In the genomic region with DNA sequence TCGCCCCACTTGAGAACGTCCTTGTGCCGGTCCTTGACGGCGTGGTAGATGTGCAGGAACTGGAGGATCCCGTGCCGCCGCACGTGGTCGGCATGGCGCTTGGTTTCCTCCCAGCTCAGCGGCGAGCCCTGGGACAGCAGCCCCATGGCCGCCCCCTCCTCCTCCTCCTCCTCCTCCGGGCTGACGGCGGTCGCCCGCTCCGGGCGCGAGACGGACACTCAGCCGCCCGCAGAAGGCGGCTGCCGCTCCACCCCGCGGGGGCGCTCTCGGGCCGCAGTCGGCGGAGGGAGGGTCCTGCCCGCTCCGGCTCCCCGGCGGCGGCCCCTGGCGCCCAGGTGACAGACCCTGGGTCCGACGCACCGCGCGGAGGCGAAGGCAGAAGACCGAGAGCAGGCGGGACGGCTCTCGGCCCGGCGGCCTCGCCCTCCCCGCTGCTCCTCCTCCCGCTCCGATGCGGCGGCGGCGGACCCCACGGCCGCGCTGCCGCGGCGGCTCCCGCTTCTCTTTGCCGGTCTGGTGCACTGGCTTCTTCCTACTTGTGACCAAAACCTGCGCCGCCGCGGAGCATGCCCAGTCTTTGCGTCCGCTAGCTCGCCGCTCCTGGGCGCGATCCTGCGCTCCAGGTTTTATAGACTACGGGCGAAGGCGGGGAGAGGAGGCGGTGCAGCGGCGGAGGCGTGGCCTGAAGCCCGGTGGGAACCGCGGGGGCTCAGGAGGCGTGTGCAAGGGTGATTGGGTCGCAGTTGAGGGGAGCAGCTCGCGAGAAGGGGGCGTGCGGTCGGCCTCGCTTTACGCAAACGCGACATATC, we compare ENCODE assay signal across 8 cellular contexts. TPM values are rescaled to one million over a fixed set of nuclear protein-coding genes. Genes with fewer than 3 reads are reported as not detected.
DNase-seq lines count a peak whose midpoint lies in the region; TF ChIP-seq lines count a peak whose summit lies in the region.

GCLC (minus strand) TSS at position 602 of the 809 bp plus-strand sequence; CDS start at position 146, 456 bp downstream.

- H3K4me3 Mint-ChIP-seq in H9: peak within 1 kb of the TSS; percentile 90 to 97

- no peak within 1 kb of the TSS for H2BK120ac ChIP-seq in H9 (ENCODE audit: low read depth, low read length, poor library complexity, severe bottlenecking)
- H2BK120ac ChIP-seq in neuronal stem cell (ENCODE audit: low read depth, low read length): peak within 1 kb of the TSS; percentile 43

- H2BK15ac ChIP-seq in H9 (ENCODE audit: low read depth, low read length): no peak within 1 kb of the TSS
- H2BK15ac ChIP-seq in neuronal stem cell (ENCODE audit: low read length): peak within 1 kb of the TSS; percentile 35

- no peak within 1 kb of the TSS for H2BK5ac ChIP-seq in H9 (ENCODE audit: insufficient read length, low read length)
- no peak within 1 kb of the TSS for H2BK5ac ChIP-seq in neuronal stem cell (ENCODE audit: low read length)

- peak within 1 kb of the TSS; percentile 98 for H3K14ac ChIP-seq in H9 (ENCODE audit: insufficient read depth, low read length)
- H3K14ac ChIP-seq in neuronal stem cell (ENCODE audit: low read length): peak within 1 kb of the TSS; percentile 98

- H3K27me3 Mint-ChIP-seq in H9 (ENCODE audit: low read depth): peaks cover 29% of the 10 kb centered on the region

- H2BK20ac ChIP-seq in H9 (ENCODE audit: low read depth, low read length, poor library complexity, severe bottlenecking): no peak within 1 kb of the TSS

- peak within 1 kb of the TSS; percentile 97 for H3K4me2 ChIP-seq in H9 (ENCODE audit: insufficient read depth, insufficient read length, low read length)
- H3K4me2 ChIP-seq in neuronal stem cell (ENCODE audit: insufficient read depth, low read length, poor library complexity, severe bottlenecking): peak within 1 kb of the TSS; percentile 70

- no peak within 1 kb of the TSS for H3K56ac ChIP-seq in H9 (ENCODE audit: insufficient read length, low read depth, low read length)

- H3K9me3 Mint-ChIP-seq in H9: no peaks in the 10 kb centered on the region; a peak in 1 of 5 replicates

- H3K9me3 ChIP-seq in H9 (ENCODE audit: control insufficient read depth, low read depth, low read length) (no peaks in the 10 kb centered on the region), MG63 (no peaks in the 10 kb centered on the region), neuronal stem cell (replicated peaks in 1 of 2; ENCODE audit: control insufficient read depth in 2 of 2, insufficient read depth in 1 of 2, low read depth in 1 of 2, low read length in 2 of 2) (peaks cover 0 to 7% of the 10 kb centered on the region in 2 donors)

- H3K79me1 ChIP-seq in H9 (ENCODE audit: insufficient read depth, low read depth, low read length, poor library complexity, severe bottlenecking) (no peaks in the 10 kb centered on the region), neuronal stem cell (ENCODE audit: low read depth, low read length) (peaks cover 3% of the 10 kb centered on the region)

- peaks cover 15% of the 10 kb centered on the region; the same call in 1 of the 2 replicates for H3K79me2 ChIP-seq in H9 (ENCODE audit: insufficient read depth, low read length)

- H3K27me3 ChIP-seq in H9 (ENCODE audit: insufficient read depth, low read length): peaks cover 4% of the 10 kb centered on the region; the same call in 1 of the 2 replicates
- H3K27me3 ChIP-seq in MG63: no peaks in the 10 kb centered on the region
- H3K27me3 ChIP-seq in neuronal stem cell (ENCODE audit: control insufficient read depth in 3 of 3, insufficient read depth in 3 of 3, low read depth in 1 of 3, low read length in 3 of 3): peaks cover 0 to 19% (median 13%) of the 10 kb centered on the region in 3 experiments

- no peak within 1 kb of the TSS for H3K4ac ChIP-seq in H9 (ENCODE audit: low read depth, low read length)
- H3K4ac ChIP-seq in neuronal stem cell (ENCODE audit: low read length): no peak within 1 kb of the TSS

- peak within 1 kb of the TSS; percentile 75 for H3K9ac ChIP-seq in H9 (ENCODE audit: extremely low read depth, insufficient read length, low read length)
- H3K9ac ChIP-seq in neuronal stem cell (ENCODE audit: low read depth, low read length, poor library complexity): peak within 1 kb of the TSS; percentile 98

- H4K91ac ChIP-seq in H9 (ENCODE audit: insufficient read length, low read depth, low read length) (no peak within 1 kb of the TSS), neuronal stem cell (ENCODE audit: low read depth, low read length, poor library complexity) (no peak within 1 kb of the TSS)

- no peak within 1 kb of the TSS for H3T11ph ChIP-seq in H9 (ENCODE audit: low read length)

- H3K23me2 ChIP-seq in H9 (ENCODE audit: insufficient read length, low read depth, low read length, poor library complexity, severe bottlenecking): peaks cover 10% of the 10 kb centered on the region

- DNase-seq in GDM1 (lab: John Stamatoyannopoulos, UW): peak; percentile 94
- peak; percentile 95 for DNase-seq in H9
- DNase-seq in MG63: peak; percentile 89
- peak; percentile 92 for DNase-seq in SIG-M5 treated with dmso at 0.1 percent for 504 hours (lab: John Stamatoyannopoulos, UW; ENCODE audit: unreplicated experiment)
- DNase-seq in activated gamma-delta T cell treated with anti-CD3 and anti-CD28 coated beads, Interleukin-2, amount 50 U/mL, for 16 hours (ENCODE audit: low read depth): peak; percentile 82
- DNase-seq in foreskin melanocyte: peak; percentile 89
- DNase-seq in neuronal stem cell (ENCODE audit: low spot score): peak; percentile 96

- peaks cover 45 to 52% of the 10 kb centered on the region in 2 experiments for H3K4me1 Mint-ChIP-seq in H9

- peak within 1 kb of the TSS; percentile 66 for H3K4me3 ChIP-seq in MG63
- peak within 1 kb of the TSS; percentile 71 to 95 for H3K4me3 ChIP-seq in neuronal stem cell (ENCODE audit: low read length in 2 of 2)

- no peak within 1 kb of the TSS for H2AK5ac ChIP-seq in H9 (ENCODE audit: insufficient read length, low read length)
- H2AK5ac ChIP-seq in neuronal stem cell (ENCODE audit: low read depth, low read length): no peak within 1 kb of the TSS

- H2AFZ ChIP-seq in H9 (ENCODE audit: low read length) (no peak within 1 kb of the TSS), neuronal stem cell (ENCODE audit: low read length) (peak within 1 kb of the TSS; percentile 98)

- peaks cover 0 to 10% (median 9%) of the 10 kb centered on the region in 3 experiments for H3K36me3 Mint-ChIP-seq in H9 (ENCODE audit: insufficient read depth in 1 of 3, low read depth in 3 of 3)

- no peak within 1 kb of the TSS for H3K27ac ChIP-seq in H9 (ENCODE audit: insufficient read length, low read depth, low read length)
- peak within 1 kb of the TSS; percentile 94 for H3K27ac ChIP-seq in neuronal stem cell (replicated peaks; ENCODE audit: low read length)

- no CpG with 5 or more reads among the region's 100 CpGs for WGBS in H9 (ENCODE audit: extremely low coverage, insufficient read length, low lambda C conversion rate)
- no CpG with 5 or more reads among the region's 100 CpGs for WGBS in neuronal stem cell (ENCODE audit: extremely low coverage in 2 of 2, insufficient read length in 2 of 2, insufficient replicate concordance in 1 of 2), 2 donors

- H4K20me1 ChIP-seq in H9 (ENCODE audit: control insufficient read depth, insufficient read depth, insufficient read length): no peaks in the 10 kb centered on the region

- H3K27ac Mint-ChIP-seq in H9: peak within 1 kb of the TSS; percentile 85 to 98 (median 94)

- H3K4me1 ChIP-seq in H9 (ENCODE audit: insufficient read depth, low read length) (peaks cover 2% of the 10 kb centered on the region; the same call in 1 of the 2 replicates), neuronal stem cell (ENCODE audit: control insufficient read depth in 2 of 2, insufficient read depth in 1 of 2, low read depth in 1 of 2, low read length in 2 of 2) (peaks cover 4 to 12% of the 10 kb centered on the region in 2 donors)

- TF ChIP-seq CTCF in H9 (conservative IDR thresholded peaks at IDR 0.05): peak; percentile 81
- TF ChIP-seq CTCF in subcutaneous adipose tissue (IDR thresholded peaks at IDR 0.05; ENCODE audit: low read depth): no peak

- H4K5ac ChIP-seq in H9 (ENCODE audit: insufficient read length, low read depth, low read length): peak within 1 kb of the TSS; percentile 59

- H2BK12ac ChIP-seq in H9 (ENCODE audit: insufficient read length, low read depth, low read length) (no peak within 1 kb of the TSS), neuronal stem cell (ENCODE audit: low read length) (peak within 1 kb of the TSS; percentile 95)

- H4K8ac ChIP-seq in H9 (replicated peaks; ENCODE audit: insufficient read length, low read depth, low read length) (no peak within 1 kb of the TSS), neuronal stem cell (ENCODE audit: low read depth, low read length) (no peak within 1 kb of the TSS)

- H3K36me3 ChIP-seq in MG63 (no peaks in the 10 kb centered on the region), neuronal stem cell (replicated peaks in 1 of 2; ENCODE audit: control insufficient read depth in 2 of 2, insufficient read depth in 2 of 2, low read length in 2 of 2) (peaks cover 2 to 5% of the 10 kb centered on the region in 2 donors)

- peak within 1 kb of the TSS; percentile 91 for H3K18ac ChIP-seq in H9 (ENCODE audit: insufficient read length, low read depth, low read length)
- peak within 1 kb of the TSS; percentile 96 for H3K18ac ChIP-seq in neuronal stem cell (ENCODE audit: low read length)

- H3K23ac ChIP-seq in H9 (ENCODE audit: insufficient read length, low read depth, low read length): no peak within 1 kb of the TSS
- H3K23ac ChIP-seq in neuronal stem cell (ENCODE audit: low read depth, low read length, poor library complexity): peak within 1 kb of the TSS; percentile 92

RNA-seq across cellular contexts. Expression of gene GCLC, which starts in this region (rescaled TPM):
- 48.2 and 55.5 TPM in 2 replicates for total RNA-seq in H9 (2021)
- total RNA-seq in MG63 (2014; rRNA removed; shearing (Covaris generic); ENCODE audit: low replicate concordance): 4.4 and 7.0 TPM in 2 replicates
- 19.5 TPM for polyA plus RNA-seq in neuronal stem cell (2013, experiment 1 of 2)
- 18.5 TPM for polyA plus RNA-seq in neuronal stem cell (2013, experiment 2 of 2)
- total RNA-seq in subcutaneous adipose tissue: 100 to 1,000 TPM in 1 of 4 donors, 10 to 100 TPM in 3; 46.9 to 114 (median 56.8) TPM
